ENCODE assay signal across 8 cellular contexts in the genomic region with DNA sequence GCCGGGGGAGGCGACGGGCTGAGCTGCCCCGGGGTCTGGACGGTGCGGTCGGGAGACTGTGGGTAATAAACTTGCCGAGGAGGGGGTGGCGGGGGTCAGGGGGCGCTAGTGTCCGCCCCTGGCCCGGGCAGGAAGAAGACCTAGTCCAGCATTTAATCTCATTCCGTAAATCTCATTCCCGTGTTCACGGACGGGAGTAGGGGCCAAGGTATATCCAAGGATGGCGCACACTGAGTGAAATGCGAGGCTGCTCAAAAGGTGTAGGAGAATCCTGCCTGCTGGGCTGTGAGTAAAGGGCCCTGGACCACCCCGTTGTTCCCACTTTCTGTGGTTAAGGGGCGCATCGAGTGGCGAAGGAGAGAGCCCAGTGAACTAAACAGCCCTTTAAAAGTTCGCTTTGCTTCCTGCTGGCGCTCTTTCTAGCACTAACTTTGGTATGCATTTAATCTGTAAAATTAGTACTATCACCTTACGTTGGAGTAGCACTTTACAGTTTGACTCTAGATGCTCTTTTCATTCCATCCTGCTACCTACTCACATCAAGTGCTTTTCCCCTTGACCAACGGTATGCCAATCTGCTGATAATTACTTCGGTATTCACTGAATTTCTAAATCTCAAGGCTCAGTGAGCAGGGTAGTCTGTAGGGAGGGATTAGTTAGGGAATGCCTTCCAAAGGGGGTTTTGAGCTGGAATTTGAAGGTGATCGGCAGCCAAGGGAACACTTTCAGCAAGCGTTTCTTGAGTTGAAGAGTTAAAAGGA. TPM values are rescaled to one million over a fixed set of nuclear protein-coding genes. Genes with fewer than 3 reads are reported as not detected.
A peak's percentile ranks its signal among the peaks of the same experiment; 100 is the strongest.
DNase-seq lines count a peak whose midpoint lies in the region; ATAC-seq and TF ChIP-seq lines count a peak whose summit lies in the region.

No MANE protein-coding gene starts in this region.

- WGBS in lower leg skin, 2 donors = 13% methylated on average over 29 of the region's 29 CpGs

- TF ChIP-seq POLR2A in lower leg skin (IDR thresholded peaks at IDR 0.05) = no peak

- H3K4me3 Mint-ChIP-seq in Calu3 (ENCODE audit: low read depth, unreplicated experiment) (peak overlapping the region; percentile 61), type B pancreatic cell (peak overlapping the region; percentile 93)

- H3K9me3 Mint-ChIP-seq in Calu3 (ENCODE audit: low read depth, unreplicated experiment) (no peaks in the 10 kb centered on the region), type B pancreatic cell (no peaks in the 10 kb centered on the region)

- no peaks in the 10 kb centered on the region for H3K27me3 Mint-ChIP-seq in Calu3 (ENCODE audit: unreplicated experiment)
- H3K27me3 Mint-ChIP-seq in type B pancreatic cell = peaks cover 8% of the 10 kb centered on the region

- TF ChIP-seq CTCF in Calu3 (IDR thresholded peaks at IDR 0.05; ENCODE audit: unreplicated experiment) (no peak), LNCaP clone FGC (IDR thresholded peaks at IDR 0.05; ENCODE audit: control insufficient read depth, extremely low read depth, insufficient read depth) (no peak), lower leg skin (IDR thresholded peaks at IDR 0.05) (no peak), type B pancreatic cell (conservative IDR thresholded peaks at IDR 0.05) (no peak)

- H3K4me1 Mint-ChIP-seq in Calu3 (ENCODE audit: low read depth, unreplicated experiment) (peaks cover 58% of the 10 kb centered on the region), type B pancreatic cell (ENCODE audit: unreplicated experiment) (peaks cover 40% of the 10 kb centered on the region)

- intact Hi-C loops in Calu3 (cut with micrococcal nuclease; ENCODE audit: unreplicated experiment) (loop anchor here (1.0 kb wide), 1 partner anchor 12 kb away; no protein-coding TSS in a partner anchor), lower leg skin (cut with DNase I; ENCODE audit: low total_unique reads) (no loop called here)

- H3K4me3 ChIP-seq in LNCaP clone FGC (ENCODE audit: low read depth, low read length) (peak overlapping the region; percentile 69), lower leg skin (ENCODE audit: low read depth, poor library complexity, severe bottlenecking) (peak overlapping the region; percentile 56)

- H3K27ac Mint-ChIP-seq in Calu3 (ENCODE audit: unreplicated experiment) = peak overlapping the region; percentile 99
- H3K27ac Mint-ChIP-seq in type B pancreatic cell = peak overlapping the region; percentile 90

- no TSS peak for BruUV-seq in Calu3 (replicated peaks; lab: Mats Ljungman, UMichigan)

- DNase-seq in Calu3 (no peak), LNCaP clone FGC (ENCODE audit: low read depth) (no peak), lower leg skin (ENCODE audit: low spot score in 2 of 2) (peak in 1 of 2 donors; percentile 16), type B pancreatic cell (ENCODE audit: extremely low spot score, unreplicated experiment) (peak; percentile 15)
- DNase-seq in stimulated activated CD4-positive, alpha-beta T cell treated with anti-CD3 and anti-CD28 coated beads, Interleukin-4, amount 100 ng/mL, for 24 hours = no peak
- DNase-seq in activated CD4-positive, alpha-beta T cell treated with anti-CD3 and anti-CD28 coated beads for 48 hours = no peak

- peaks cover 97% of the 10 kb centered on the region for H3K36me3 Mint-ChIP-seq in Calu3 (ENCODE audit: insufficient read depth, unreplicated experiment)
- H3K36me3 Mint-ChIP-seq in type B pancreatic cell = peaks cover 12% of the 10 kb centered on the region

- CTCF ChIA-PET in Calu3 (lab: Charles Lee) = interaction anchor here (0.6 to 8.7 kb wide), 11 partner anchors 9 to 1679 kb away, joined by 3 to 82 read pairs (median 5); no protein-coding TSS in a partner anchor

- no peak for ATAC-seq in GM19023 (IDR thresholded peaks at IDR 0.05; ENCODE audit: unreplicated experiment)

- peak overlapping the region; percentile 47 for H3K27ac ChIP-seq in angular gyrus (ENCODE audit: low read depth, low read length)

RNA-seq across cellular contexts. Expression of gene PARD6B, which starts 0.7 kb away (rescaled TPM):
- total RNA-seq in Calu3 (2022) (114 and 127 TPM in 2 replicates), lower leg skin (10 to 100 TPM; 10.5 to 11.8 (median 10.9) TPM), type B pancreatic cell (ENCODE audit: low replicate concordance) (27.7 and 50.0 TPM in 2 replicates)

RNA-seq across cellular contexts. Expression of gene RIPOR3, which starts 40.8 kb away (rescaled TPM):
- total RNA-seq in Calu3 (2022) (2.8 and 4.0 TPM in 2 replicates), lower leg skin (10 to 100 TPM in 1 of 4 donors, 1 to 10 TPM in 3; 1.8 to 12.7 (median 4.9) TPM), type B pancreatic cell (ENCODE audit: low replicate concordance) (1.9 and 5.1 TPM in 2 replicates)
